Comparison of ENCODE assay signal across 8 cellular contexts in genomic region chr7:54841772-54842707, GRCh38.
DNase-seq lines count a peak whose midpoint lies in the region; ATAC-seq, FAIRE-seq and TF ChIP-seq lines count a peak whose summit lies in the region.

No MANE protein-coding gene starts in this region.

- no peaks in the 10 kb centered on the region for H3K9me3 Mint-ChIP-seq in nephron

- H3K27ac ChIP-seq in ascending aorta, result no peak overlapping the region

- ATAC-seq in GM18511 (IDR thresholded peaks at IDR 0.05; ENCODE audit: unreplicated experiment) (no peak), GM21526 (IDR thresholded peaks at IDR 0.05; ENCODE audit: low FRiP score, unreplicated experiment) (no peak)

- no peaks in the 10 kb centered on the region for H3K9me3 ChIP-seq in ascending aorta

- no peaks in the 10 kb centered on the region for H3K36me3 ChIP-seq in bronchial epithelial cell (ENCODE audit: control insufficient read depth, insufficient read depth, low read length)
- no peaks in the 10 kb centered on the region for H3K36me3 ChIP-seq in ascending aorta

- intact Hi-C loops in ascending aorta (cut with DNase I), result no loop called here

- H3K4me3 ChIP-seq in bronchial epithelial cell (ENCODE audit: low read depth, low read length) (no peak overlapping the region), ascending aorta (no peak overlapping the region)

- H3K27me3 ChIP-seq in bronchial epithelial cell (ENCODE audit: control insufficient read depth, insufficient read depth, low read length), result no peaks in the 10 kb centered on the region
- no peaks in the 10 kb centered on the region for H3K27me3 ChIP-seq in ascending aorta

- DNase-seq in ELR (ENCODE audit: low read depth), result peak; percentile 62
- DNase-seq in Kasumi-1 (lab: John Stamatoyannopoulos, UW), result peak; percentile 57 to 58
- DNase-seq in bronchial epithelial cell (ENCODE audit: low read depth), result peak; percentile 71
- no peak for DNase-seq in GM12891 (ENCODE audit: insufficient read length, low spot score)
- DNase-seq in ascending aorta (ENCODE audit: low spot score in 2 of 2), result no peak

- no peak for TF ChIP-seq POLR2A in GM12891 (IDR thresholded peaks at IDR 0.05; ENCODE audit: low read depth, low read length)

- peak; percentile 75 for FAIRE-seq in bronchial epithelial cell (lab: Jason Lieb, UNC)
- FAIRE-seq in GM12891 (lab: Jason Lieb, UNC), result no peak

- H3K4me1 ChIP-seq in ascending aorta, result peaks cover 0 to 24% of the 10 kb centered on the region in 2 donors

- peak; percentile 50 for TF ChIP-seq CTCF in bronchial epithelial cell (IDR thresholded peaks at IDR 0.05; ENCODE audit: insufficient read depth, low read length, severe bottlenecking)
- TF ChIP-seq CTCF in nephron (IDR thresholded peaks at IDR 0.05; ENCODE audit: unreplicated experiment in 3 of 3), result peak in 1 of 3 experiments; percentile 30
- peak in 1 of 3 experiments; percentile 19 for TF ChIP-seq CTCF in ascending aorta (IDR thresholded peaks at IDR 0.05)

- H3K27me3 Mint-ChIP-seq in nephron (ENCODE audit: low read depth), result peaks cover 9% of the 10 kb centered on the region

- H3K27ac Mint-ChIP-seq in nephron, result peak overlapping the region; percentile 82 to 90 (median 85)

- H3K4me3 Mint-ChIP-seq in nephron, result no peak overlapping the region

- H3K4me1 Mint-ChIP-seq in nephron, result peaks cover 55% of the 10 kb centered on the region

- no peaks in the 10 kb centered on the region for H3K36me3 Mint-ChIP-seq in nephron (ENCODE audit: low read depth)

TF ChIP-seq in GM12891, 5 proteins besides CTCF, POLR2A, EP300 and RAD21:
- TF ChIP-seq POLR2AphosphoS5 (IDR thresholded peaks at IDR 0.05; ENCODE audit: low read depth, low read length) (no peak), SPI1 (IDR thresholded peaks at IDR 0.05; ENCODE audit: low read depth, low read length) (no peak), POU2F2 (IDR thresholded peaks at IDR 0.05; ENCODE audit: low read depth, low read length) (no peak), PAX5 (IDR thresholded peaks at IDR 0.05; ENCODE audit: insufficient read depth, low read length, severe bottlenecking) (no peak), TAF1 (IDR thresholded peaks at IDR 0.05; ENCODE audit: low read depth, low read length) (no peak)

Comparison
In these comparisons a context has a peak if more than half of its experiments do, and no peak if none do; other contexts are left out.
1. DNase-seq: peak in ELR (single experiment), Kasumi-1 (2 of 2) and bronchial epithelial cell (single experiment); none in GM12891 (single experiment) and ascending aorta (0 of 2).